26 cellular contexts compared by ENCODE assay signal in the genomic region with DNA sequence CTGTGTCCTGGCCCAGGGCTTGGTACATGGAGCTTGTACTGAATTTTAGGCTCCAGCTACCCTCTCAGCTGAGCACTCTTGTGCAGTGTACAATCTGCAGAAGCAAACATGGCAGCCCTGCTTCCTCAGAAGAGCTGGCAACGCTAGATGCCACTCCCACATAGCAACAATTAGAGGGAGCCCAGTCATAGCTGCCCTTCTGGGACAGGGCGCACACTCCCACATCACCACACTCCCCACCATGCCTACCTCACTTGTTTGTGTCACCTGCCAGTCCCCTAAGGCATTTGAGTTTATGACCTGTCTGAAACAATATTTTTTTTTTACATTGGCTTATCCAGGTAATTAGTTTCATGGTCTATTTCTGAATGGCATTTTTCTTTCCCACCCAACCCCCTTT.
"Had no signal": no experiment of that assay in that cellular context is flagged by ENCODE, and none has a peak within 500 bp of the region (broad histone marks: within the 10 kb centered on the region; RNA-seq: fewer than 3 reads in every experiment).

No MANE protein-coding gene starts in this region.

- H2AFZ ChIP-seq: hepatocyte, parathyroid adenoma had no signal

- H3K9ac ChIP-seq: parathyroid adenoma had no signal

- H3K4me3 ChIP-seq: adrenal gland, ascending aorta, hepatocyte, left lung, lung, right lobe of liver, tibial nerve had no signal

- DNase-seq: activated CD4-positive, alpha-beta T cell treated with anti-CD3 and anti-CD28 coated beads, Interleukin-2, amount 10 ng/mL, durations not matched to agents 24 days and 14 days; activated CD8-positive, alpha-beta memory T cell treated with anti-CD3 and anti-CD28 coated beads, Interleukin-2, amount 50 U/mL, for 48 hours; activated effector memory CD4-positive, alpha-beta T cell treated with anti-CD3 and anti-CD28 coated beads, Interleukin-2, amount 50 U/mL, for 16 hours; activated naive CD4-positive, alpha-beta T cell treated with anti-CD3 and anti-CD28 coated beads, Interleukin-2, amount 50 U/mL, for 16 hours; activated T-cell treated with anti-CD3 and anti-CD28 coated beads, Interleukin-2, amount 50 U/mL, for 48 hours; adrenal gland; brain microvascular endothelial cell; caudate nucleus; effector CD4-positive, alpha-beta T cell; erythroblast; glutamatergic neuron; immature natural killer cell; left lung; naive B cell; nucleus accumbens; right lobe of liver; small intestine; stimulated activated CD8-positive, alpha-beta memory T cell treated with anti-CD3 and anti-CD28 coated beads, Interleukin-4, amount 100 ng/mL, for 48 hours; T-helper 9 cell had no signal

- ATAC-seq: left lung, right lobe of liver had no signal

- H3K4me1 ChIP-seq: adrenal gland, ascending aorta, left lung, parathyroid adenoma, right lobe of liver, tibial nerve had no signal

- H3K36me3 ChIP-seq: adrenal gland, ascending aorta, brain microvascular endothelial cell, left lung, right lobe of liver, tibial nerve had no signal

- H3K36me3 Mint-ChIP-seq: immature natural killer cell, naive B cell had no signal

- H3K79me2 ChIP-seq: hepatocyte, parathyroid adenoma had no signal

- H3K4me3 Mint-ChIP-seq: activated CD4-positive, alpha-beta T cell treated with anti-CD3 and anti-CD28 coated beads, Interleukin-2, amount 10 ng/mL, durations not matched to agents 24 days and 14 days; dendritic cell treated with granulocyte-macrophage colony-stimulating factor and Interleukin-4, amounts not matched to agents 40 ng/mL and 50 ng/mL, for 4 days; immature natural killer cell; naive B cell; stimulated activated naive CD8-positive, alpha-beta T cell treated with anti-CD3 and anti-CD28 coated beads, Interleukin-15, Interleukin-2, amounts not matched to agents 100 ng/mL and 50 ng/mL, for 24 hours had no signal

- H3K4me1 Mint-ChIP-seq: naive B cell had no signal

- H3K4me2 ChIP-seq: hepatocyte had no signal

- H3K27ac Mint-ChIP-seq: activated CD4-positive, alpha-beta T cell treated with anti-CD3 and anti-CD28 coated beads, Interleukin-2, amount 10 ng/mL, durations not matched to agents 24 days and 14 days; dendritic cell treated with granulocyte-macrophage colony-stimulating factor and Interleukin-4, amounts not matched to agents 40 ng/mL and 50 ng/mL, for 4 days; immature natural killer cell; stimulated activated naive CD8-positive, alpha-beta T cell treated with anti-CD3 and anti-CD28 coated beads, Interleukin-15, Interleukin-2, amounts not matched to agents 100 ng/mL and 50 ng/mL, for 24 hours had no signal

- H3K9me3 ChIP-seq: adrenal gland, ascending aorta, left lung, right lobe of liver, tibial nerve had no signal

- H3K27me3 Mint-ChIP-seq: activated CD4-positive, alpha-beta T cell treated with anti-CD3 and anti-CD28 coated beads, Interleukin-2, amount 10 ng/mL, durations not matched to agents 24 days and 14 days; dendritic cell treated with granulocyte-macrophage colony-stimulating factor and Interleukin-4, amounts not matched to agents 40 ng/mL and 50 ng/mL, for 4 days; stimulated activated naive CD8-positive, alpha-beta T cell treated with anti-CD3 and anti-CD28 coated beads, Interleukin-15, Interleukin-2, amounts not matched to agents 100 ng/mL and 50 ng/mL, for 24 hours had no signal

- H3K9me3 Mint-ChIP-seq: dendritic cell treated with granulocyte-macrophage colony-stimulating factor and Interleukin-4, amounts not matched to agents 40 ng/mL and 50 ng/mL, for 4 days; immature natural killer cell; stimulated activated naive CD8-positive, alpha-beta T cell treated with anti-CD3 and anti-CD28 coated beads, Interleukin-15, Interleukin-2, amounts not matched to agents 100 ng/mL and 50 ng/mL, for 24 hours had no signal

- H3K27ac ChIP-seq: adrenal gland, ascending aorta, brain microvascular endothelial cell, hepatocyte, left lung, parathyroid adenoma, right lobe of liver, tibial nerve had no signal

- H3K27me3 ChIP-seq: adrenal gland, ascending aorta, brain microvascular endothelial cell, left lung, right lobe of liver had no signal
